8 cellular contexts compared by ENCODE assay signal in the genomic region with DNA sequence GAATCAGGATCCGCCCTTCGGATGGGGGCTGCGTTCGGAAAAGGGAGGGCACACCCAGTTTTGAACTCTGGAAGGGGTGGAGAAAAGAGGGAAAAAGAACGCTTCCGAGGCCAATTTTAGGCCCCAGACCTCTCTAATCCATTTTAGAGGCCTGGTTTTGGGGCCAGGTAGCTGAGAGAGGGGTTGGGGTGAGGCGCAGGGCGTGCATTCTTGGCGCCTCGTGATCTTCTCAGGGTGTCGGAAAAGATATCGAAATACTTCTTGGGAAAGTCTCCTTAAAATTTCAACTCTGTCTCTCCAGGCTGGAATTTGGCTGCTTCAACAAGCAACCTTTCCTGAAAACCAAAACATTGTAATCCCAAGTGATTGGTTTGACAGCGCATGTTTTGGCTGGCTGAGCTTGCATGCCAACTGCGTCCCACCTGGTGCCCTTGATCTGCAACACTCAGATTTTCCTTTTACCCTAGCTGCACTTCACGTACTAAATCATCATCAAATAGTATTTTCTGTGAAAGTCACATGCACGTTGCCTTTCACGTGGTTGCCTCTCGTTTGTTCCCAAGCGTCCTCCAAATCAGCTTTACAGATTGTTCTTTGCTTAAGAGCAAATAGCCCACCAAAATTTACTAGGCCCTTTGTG. TPM values are rescaled to one million over a fixed set of nuclear protein-coding genes. Genes with fewer than 3 reads are reported as not detected.
A peak's percentile ranks its signal among the peaks of the same experiment; 100 is the strongest.
DNase-seq lines count a peak whose midpoint lies in the region; ATAC-seq and TF ChIP-seq lines count a peak whose summit lies in the region.

No MANE protein-coding gene starts in this region.

- H3K27ac ChIP-seq in coronary artery = peak overlapping the region; percentile 96 to 99

- DNase-seq in activated gamma-delta T cell treated with Interleukin-2 at 50 U/mL for 16 hours (peak; percentile 8), activated gamma-delta T cell (lab: John Stamatoyannopoulos, UW) (no peak), NCI-H2029 (lab: John Stamatoyannopoulos, UW) (peak; percentile 23), WTC11 (ENCODE audit: low spot score) (no peak), coronary artery (ENCODE audit: low spot score) (no peak), mucosa of descending colon (peak in 1 of 3 donors; percentile 39)
- peak; percentile 60 for DNase-seq in stimulated activated CD8-positive, alpha-beta memory T cell treated with anti-CD3 and anti-CD28 coated beads, Interleukin-4, amount 100 ng/mL, for 48 hours

- H3K27ac Mint-ChIP-seq in WTC11 = peak overlapping the region; percentile 99

- H3K9me3 Mint-ChIP-seq in WTC11 = no peaks in the 10 kb centered on the region

- no peak for ATAC-seq in WTC11
- ATAC-seq in mucosa of descending colon = no peak
- no peak for ATAC-seq in GM19463 (IDR thresholded peaks at IDR 0.05; ENCODE audit: unreplicated experiment)

- H3K4me3 Mint-ChIP-seq in WTC11 = peak overlapping the region; percentile 99

- intact Hi-C loops in mucosa of descending colon (cut with DNase I, micrococcal nuclease) = no loop called here

- H3K4me3 ChIP-seq in coronary artery = peak overlapping the region; percentile 87
- peak overlapping the region; percentile 74 for H3K4me3 ChIP-seq in mucosa of descending colon

- no peaks in the 10 kb centered on the region for H3K36me3 ChIP-seq in mucosa of descending colon (ENCODE audit: low read depth)

- peaks cover 20% of the 10 kb centered on the region for H3K4me1 ChIP-seq in mucosa of descending colon (ENCODE audit: low read depth)

- no peak for TF ChIP-seq CTCF in WTC11 (IDR thresholded peaks at IDR 0.05)
- no peak for TF ChIP-seq CTCF in coronary artery (IDR thresholded peaks at IDR 0.05)
- TF ChIP-seq CTCF in mucosa of descending colon (IDR thresholded peaks at IDR 0.05) = no peak

- H3K27me3 Mint-ChIP-seq in WTC11 (ENCODE audit: low read depth) = no peaks in the 10 kb centered on the region; the same call in 1 of the 2 replicates

- peaks cover 36% of the 10 kb centered on the region for H3K4me1 Mint-ChIP-seq in WTC11

- CTCF ChIA-PET in WTC11 (lab: Charles Lee) = interaction anchor here (0.6 to 1.9 kb wide), 5 partner anchors 57 to 254 kb away, joined by 3 to 6 read pairs (median 5); no protein-coding TSS in a partner anchor

- POLR2A ChIA-PET in WTC11 (lab: Charles Lee) = interaction anchor here (0.6 to 2.7 kb wide), 16 partner anchors 10 to 316 kb away, joined by 3 to 16 read pairs (median 3); no protein-coding TSS in a partner anchor

- H3K9me3 ChIP-seq in mucosa of descending colon = no peaks in the 10 kb centered on the region

- H3K36me3 Mint-ChIP-seq in WTC11 = peaks cover 19% of the 10 kb centered on the region

TF ChIP-seq in WTC11, 78 proteins besides CTCF, POLR2A, EP300 and RAD21:
- no peak for TF ChIP-seq EMX1 (CRISPR knock-in tag; IDR thresholded peaks at IDR 0.05)
- 0 out of 2 replicates have a peak, but pooled peaks have one; percentile 28 for TF ChIP-seq TEAD1 (CRISPR knock-in tag; IDR thresholded peaks at IDR 0.05)
- TF ChIP-seq, protein P1, sequence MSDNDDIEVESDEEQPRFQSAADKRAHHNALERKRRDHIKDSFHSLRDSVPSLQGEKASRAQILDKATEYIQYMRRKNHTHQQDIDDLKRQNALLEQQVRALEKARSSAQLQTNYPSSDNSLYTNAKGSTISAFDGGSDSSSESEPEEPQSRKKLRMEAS (CRISPR knock-in tag; IDR thresholded peaks at IDR 0.05) = peak; percentile 32
- TF ChIP-seq FOXK1 (CRISPR knock-in tag; IDR thresholded peaks at IDR 0.05) = peak; percentile 4; the same call in 1 of the 2 replicates
- no peak for TF ChIP-seq NFE2L1 (CRISPR knock-in tag; IDR thresholded peaks at IDR 0.05)
- TF ChIP-seq CREB1 (CRISPR knock-in tag; IDR thresholded peaks at IDR 0.05) = 0 out of 2 replicates have a peak, but pooled peaks have one; percentile 11
- TF ChIP-seq ARID4B (CRISPR knock-in tag; IDR thresholded peaks at IDR 0.05; ENCODE audit: borderline replicate concordance) = 0 out of 2 replicates have a peak, but pooled peaks have one; percentile 59
- 0 out of 2 replicates have a peak, but pooled peaks have one; percentile 12 for TF ChIP-seq ZNF232 (CRISPR knock-in tag; IDR thresholded peaks at IDR 0.05)
TF ChIP-seq in WTC11: peak in this region for 6.

RNA-seq across cellular contexts. Expression of gene XPO1, which starts 0.9 kb away (rescaled TPM):
- total RNA-seq in WTC11 (2021) (258 to 272 TPM (median 260 TPM) in 3 replicates), mucosa of descending colon (10 to 100 TPM; 76.8 to 94.1 (median 87.5) TPM)

Comparison
In these comparisons a context has a peak if more than half of its experiments do, and no peak if none do; other contexts are left out.
1. DNase-seq: peak in activated gamma-delta T cell treated with Interleukin-2 at 50 U/mL for 16 hours (single experiment), NCI-H2029 (single experiment) and stimulated activated CD8-positive, alpha-beta memory T cell treated with anti-CD3 and anti-CD28 coated beads, Interleukin-4, amount 100 ng/mL, for 48 hours (single experiment); none in activated gamma-delta T cell (single experiment), WTC11 (single experiment) and coronary artery (single experiment).